ENCODE assay signal across 8 cellular contexts in the genomic region with DNA sequence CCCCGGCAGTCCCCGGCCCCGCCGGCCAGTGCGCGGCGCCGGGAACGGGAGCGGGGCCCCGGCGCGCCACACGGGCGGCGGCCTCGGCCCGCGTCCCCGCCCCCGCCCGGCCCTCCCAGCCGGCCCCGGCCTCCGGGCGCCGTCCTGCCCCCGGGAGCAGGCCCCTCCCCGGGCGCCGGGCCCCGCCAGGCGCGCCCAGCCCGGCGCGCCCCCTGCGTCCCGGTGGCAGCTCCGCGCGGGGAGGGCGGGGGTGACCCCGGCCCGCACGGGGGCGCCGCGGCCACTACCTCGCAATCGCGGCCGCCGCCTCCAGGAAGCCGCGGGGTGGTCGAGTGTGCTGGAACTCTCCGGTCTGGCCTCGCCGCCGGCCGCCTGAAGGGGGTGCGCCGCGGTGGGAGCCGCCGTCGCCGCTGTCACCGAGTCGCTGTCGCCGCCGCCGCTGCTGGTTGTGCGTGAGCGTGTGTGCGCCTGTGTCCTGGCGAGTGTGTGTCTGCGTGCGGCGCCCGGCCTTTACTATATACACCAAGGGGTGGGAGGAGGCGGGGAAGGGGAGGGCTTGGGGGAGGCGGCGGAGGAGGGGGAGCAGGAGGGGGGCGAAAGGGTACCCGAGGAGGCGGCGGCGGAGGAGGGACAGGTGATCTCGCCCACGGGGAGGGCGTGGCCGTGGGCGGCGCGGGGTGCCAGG. TPM values are rescaled to one million over a fixed set of nuclear protein-coding genes. Genes with fewer than 3 reads are reported as not detected.
DNase-seq lines count a peak whose midpoint lies in the region; ATAC-seq and TF ChIP-seq lines count a peak whose summit lies in the region.

A gene (minus strand): TSS at position 488 of the 685 bp plus-strand sequence. CDS start 59,288 bp downstream, outside the sequence.

- no TSS peak for BruUV-seq in PC-9 (replicated peaks; lab: Mats Ljungman, UMichigan)

- ATAC-seq in HG03521 (IDR thresholded peaks at IDR 0.05; ENCODE audit: unreplicated experiment) (no peak), GM21390 (IDR thresholded peaks at IDR 0.05; ENCODE audit: unreplicated experiment) (no peak)

- intact Hi-C loops in spleen (cut with DNase I; ENCODE audit: low total_unique reads): no loop called here
- intact Hi-C loops in PC-9 (cut with micrococcal nuclease; ENCODE audit: unreplicated experiment): no loop called here

- 1 to 25% (median 1%) methylated on average over 28 to 53 of the region's 98 CpGs for WGBS in adipose tissue, 3 donors
- WGBS in spleen, 5 donors: 0 to 53% (median 4%) methylated on average over 10 to 98 of the region's 98 CpGs

- H2AFZ ChIP-seq in PC-9: no peak within 1 kb of the TSS

- H3K9me3 ChIP-seq in BLaER1 (no peaks in the 10 kb centered on the region), spleen (no peaks in the 10 kb centered on the region), PC-9 (ENCODE audit: insufficient read depth, low read depth) (no peaks in the 10 kb centered on the region)

- peak within 1 kb of the TSS; percentile 61 for H3K4me3 ChIP-seq in BLaER1
- H3K4me3 ChIP-seq in spleen: peak within 1 kb of the TSS; percentile 4 to 67 (median 36)
- H3K4me3 ChIP-seq in PC-9: no peak within 1 kb of the TSS

- DNase-seq in NCI-H1930 (lab: John Stamatoyannopoulos, UW) (peak; percentile 48 to 66), iPS-NIHi11 (ENCODE audit: low spot score) (peak; percentile 58), spleen (no peak), PC-9 (no peak)

- H3K27ac ChIP-seq in BLaER1 (no peak within 1 kb of the TSS), adipose tissue (ENCODE audit: low read depth, low read length) (no peak within 1 kb of the TSS), spleen (peak within 1 kb of the TSS in 2 of 8 donors; percentile 18 to 31), PC-9 (no peak within 1 kb of the TSS)

- H3K4me2 ChIP-seq in BLaER1 (peak within 1 kb of the TSS; percentile 65), PC-9 (no peak within 1 kb of the TSS)

- H3K9ac ChIP-seq in BLaER1: no peak within 1 kb of the TSS

- no peaks in the 10 kb centered on the region for H3F3A ChIP-seq in PC-9 (ENCODE audit: insufficient read depth, low read depth)

- H4K20me1 ChIP-seq in BLaER1: peaks cover 42% of the 10 kb centered on the region; the same call in 1 of the 2 replicates
- H4K20me1 ChIP-seq in PC-9 (ENCODE audit: insufficient read depth): no peaks in the 10 kb centered on the region

- TF ChIP-seq POLR2A in spleen (IDR thresholded peaks at IDR 0.05): no peak

- peaks cover 98% of the 10 kb centered on the region for H3K27me3 ChIP-seq in BLaER1
- H3K27me3 ChIP-seq in spleen (replicated peaks in 1 of 7): peaks cover 0 to 54% (median 16%) of the 10 kb centered on the region in 7 donors
- H3K27me3 ChIP-seq in PC-9 (ENCODE audit: insufficient read depth, low read depth): peaks cover 4% of the 10 kb centered on the region; the same call in 1 of the 2 replicates

- H3K4me1 ChIP-seq in BLaER1 (no peaks in the 10 kb centered on the region), spleen (peaks cover 0 to 7% (median 2%) of the 10 kb centered on the region in 6 donors), PC-9 (replicated peaks; ENCODE audit: insufficient read depth) (no peaks in the 10 kb centered on the region)

- no peaks in the 10 kb centered on the region for H3K9me2 ChIP-seq in PC-9 (ENCODE audit: insufficient read depth)

- POLR2A ChIA-PET in PC-9 (lab: Charles Lee; ENCODE audit: unreplicated experiment): no interaction called here

- CTCF ChIA-PET in PC-9 (lab: Charles Lee): no interaction called here

- no peaks in the 10 kb centered on the region for H3K36me3 ChIP-seq in BLaER1
- H3K36me3 ChIP-seq in spleen: no peaks in the 10 kb centered on the region
- no peaks in the 10 kb centered on the region for H3K36me3 ChIP-seq in PC-9 (ENCODE audit: low read depth)

- TF ChIP-seq CTCF in spleen (IDR thresholded peaks at IDR 0.05 in 8 of 11, conservative IDR thresholded peaks at IDR 0.05 in 3 of 11) (no peak), PC-9 (conservative IDR thresholded peaks at IDR 0.05) (no peak)

- no peaks in the 10 kb centered on the region for H3K79me2 ChIP-seq in PC-9 (ENCODE audit: low read depth)

RNA-seq across cellular contexts. Expression of the gene that starts here (rescaled TPM):
- polyA plus RNA-seq in adipose tissue (10 to 100 TPM in 2 of 3 donors, 1 to 10 TPM in 1; 8.3 to 72.7 (median 41.8) TPM), spleen (1 to 10 TPM; 4.0 to 6.3 (median 4.2) TPM)
- total RNA-seq in spleen (1 to 10 TPM; 2.2 to 5.0 (median 3.9) TPM), PC-9 (2021) (not detected in 2 replicates)

Comparison
In these comparisons a context has a peak if more than half of its experiments do, and no peak if none do; other contexts are left out.
1. DNase-seq: peak in NCI-H1930 (2 of 2) and iPS-NIHi11 (single experiment); none in spleen (single experiment) and PC-9 (0 of 2).